ENCODE assay signal across 11 cellular contexts in the genomic region with DNA sequence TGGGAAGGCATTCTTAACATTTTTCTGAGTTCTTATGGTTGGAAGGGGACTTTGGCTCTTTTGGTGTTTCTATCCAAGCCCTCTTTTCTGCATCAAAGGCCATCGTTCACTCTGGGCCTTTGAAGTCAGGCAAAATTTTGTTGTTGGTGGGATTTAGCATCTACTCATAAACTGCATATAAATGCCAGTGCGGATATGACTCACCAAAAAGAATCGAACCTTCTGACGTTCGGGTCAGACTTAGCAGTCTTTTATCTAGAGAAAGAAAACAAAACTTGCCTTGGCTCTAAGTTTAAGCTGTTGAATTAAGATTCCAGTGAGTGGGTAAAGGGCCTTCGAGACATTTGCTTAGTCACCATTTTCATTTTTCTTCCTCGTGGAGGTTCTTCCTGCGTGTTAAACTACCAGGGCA. TPM values are rescaled to one million over a fixed set of nuclear protein-coding genes. Genes with fewer than 3 reads are reported as not detected.
DNase-seq lines count a peak whose midpoint lies in the region; ATAC-seq, FAIRE-seq and TF ChIP-seq lines count a peak whose summit lies in the region.
"Had no signal": no experiment of that assay in that cellular context is flagged by ENCODE, and none has a peak within 500 bp of the region (broad histone marks: within the 10 kb centered on the region; RNA-seq: fewer than 3 reads in every experiment).

No MANE protein-coding gene starts in this region.

- no peak overlapping the region for H3K4me3 Mint-ChIP-seq in activated naive CD8-positive, alpha-beta T cell treated with anti-CD3 and anti-CD28 coated beads, Interleukin-2, amount 50 U/mL, for 24 hours
- no peak overlapping the region for H3K4me3 Mint-ChIP-seq in activated naive CD8-positive, alpha-beta T cell treated with anti-CD3 and anti-CD28 coated beads for 36 hours
- no peak overlapping the region for H3K4me3 Mint-ChIP-seq in WTC11
- H3K4me3 Mint-ChIP-seq: activated naive CD4-positive, alpha-beta T cell treated with anti-CD3 and anti-CD28 coated beads, Interleukin-2, amount 50 U/mL, for 24 hours; T-cell had no signal

- ATAC-seq in activated naive CD8-positive, alpha-beta T cell treated with anti-CD3 and anti-CD28 coated beads, Interleukin-2, amount 50 U/mL, for 24 hours = no peak
- ATAC-seq in HepG2 (peak; percentile 56), WTC11 (no peak)
- ATAC-seq: T-cell had no signal

- peaks cover 12% of the 10 kb centered on the region for H3K36me3 Mint-ChIP-seq in activated naive CD8-positive, alpha-beta T cell treated with anti-CD3 and anti-CD28 coated beads, Interleukin-2, amount 50 U/mL, for 24 hours (ENCODE audit: low read depth)
- H3K36me3 Mint-ChIP-seq in activated naive CD8-positive, alpha-beta T cell treated with anti-CD3 and anti-CD28 coated beads for 36 hours = peaks cover 16% of the 10 kb centered on the region
- peaks cover 27% of the 10 kb centered on the region for H3K36me3 Mint-ChIP-seq in WTC11

- 6% methylated on average over 8 of the region's 8 CpGs for WGBS in mammary epithelial cell (ENCODE audit: low coverage, missing lambda C conversion rate)
- WGBS in HepG2 (ENCODE audit: low lambda C conversion rate) = 15% methylated on average over 8 of the region's 8 CpGs
- 23% methylated on average over 8 of the region's 8 CpGs for WGBS in urinary bladder

- H3K4me3 ChIP-seq in mammary epithelial cell (replicated peaks in 1 of 3; ENCODE audit: insufficient read depth in 1 of 3, low read depth in 2 of 3, low read length in 3 of 3) = no peak overlapping the region
- H3K4me3 ChIP-seq in HepG2 (replicated peaks in 1 of 3; ENCODE audit: insufficient read depth in 1 of 3, low read depth in 2 of 3, low read length in 3 of 3) = no peak overlapping the region
- no peak overlapping the region for H3K4me3 ChIP-seq in urinary bladder (ENCODE audit: low read depth, low read length)

- peaks cover 3% of the 10 kb centered on the region for H3K9me3 ChIP-seq in mammary epithelial cell (replicated peaks; ENCODE audit: insufficient read depth, low read length)
- no peaks in the 10 kb centered on the region for H3K9me3 ChIP-seq in HepG2 (ENCODE audit: low read length)

- H4K20me1 ChIP-seq in mammary epithelial cell (ENCODE audit: insufficient read depth, low read length) (no peaks in the 10 kb centered on the region), HepG2 (ENCODE audit: insufficient read depth, low read length) (no peaks in the 10 kb centered on the region)

- dilution Hi-C loops in mammary epithelial cell (cut with HindIII; ENCODE audit: low sequenced_read_pairs) = loop anchor here (5.0 kb wide), 1 partner anchor 43 kb away; no protein-coding TSS in a partner anchor

- peak overlapping the region; percentile 76 for H3K4me2 ChIP-seq in mammary epithelial cell (ENCODE audit: insufficient read depth, low read depth, low read length)
- peak overlapping the region; percentile 21; the same call in 1 of the 2 replicates for H3K4me2 ChIP-seq in HepG2 (ENCODE audit: low read depth, low read length)

- peaks cover 3% of the 10 kb centered on the region for H3K36me3 ChIP-seq in mammary epithelial cell (ENCODE audit: insufficient read depth, low read length)
- no peaks in the 10 kb centered on the region for H3K36me3 ChIP-seq in HepG2 (replicated peaks in 1 of 2; ENCODE audit: control insufficient read depth in 1 of 2, insufficient read depth in 2 of 2, low read length in 2 of 2)
- no peaks in the 10 kb centered on the region for H3K36me3 ChIP-seq in urinary bladder (ENCODE audit: insufficient read depth)

- no peak for FAIRE-seq in HepG2 (lab: Jason Lieb, UNC)

- H3K9ac ChIP-seq in mammary epithelial cell (ENCODE audit: insufficient read depth, low read length) = no peak overlapping the region
- 0 out of 2 replicates have a peak overlapping the region, but pooled peaks have one; percentile 6 for H3K9ac ChIP-seq in HepG2 (ENCODE audit: insufficient read depth, low read depth, low read length)

- H3K27ac Mint-ChIP-seq in activated naive CD8-positive, alpha-beta T cell treated with anti-CD3 and anti-CD28 coated beads, Interleukin-2, amount 50 U/mL, for 24 hours = peak overlapping the region; percentile 59
- no peak overlapping the region for H3K27ac Mint-ChIP-seq in activated naive CD8-positive, alpha-beta T cell treated with anti-CD3 and anti-CD28 coated beads for 36 hours
- H3K27ac Mint-ChIP-seq in WTC11 = no peak overlapping the region
- H3K27ac Mint-ChIP-seq: activated naive CD4-positive, alpha-beta T cell treated with anti-CD3 and anti-CD28 coated beads, Interleukin-2, amount 50 U/mL, for 24 hours had no signal

- no peak for DNase-seq in activated naive CD8-positive, alpha-beta T cell treated with anti-CD3 and anti-CD28 coated beads, Interleukin-2, amount 50 U/mL, for 24 hours
- DNase-seq in activated naive CD8-positive, alpha-beta T cell treated with anti-CD3 and anti-CD28 coated beads for 36 hours = no peak
- DNase-seq in mammary epithelial cell (peak; percentile 54), HepG2 (ENCODE audit: low spot score) (peak; percentile 82), WTC11 (ENCODE audit: low spot score) (no peak), NAMALWA (ENCODE audit: low spot score) (no peak), GM19238 (ENCODE audit: insufficient read length, low spot score) (no peak)
- DNase-seq: ACHN, T-cell had no signal

- intact Hi-C loops in mammary epithelial cell (cut with micrococcal nuclease) (loop anchor here (5.0 kb wide), 1 partner anchor 52 kb away; a partner anchor contains a TSS), HepG2 (cut with micrococcal nuclease; ENCODE audit: unreplicated experiment) (no loop called here)

- H3K27me3 Mint-ChIP-seq in activated naive CD8-positive, alpha-beta T cell treated with anti-CD3 and anti-CD28 coated beads, Interleukin-2, amount 50 U/mL, for 24 hours = no peaks in the 10 kb centered on the region
- H3K27me3 Mint-ChIP-seq in activated naive CD8-positive, alpha-beta T cell treated with anti-CD3 and anti-CD28 coated beads for 36 hours = no peaks in the 10 kb centered on the region
- H3K27me3 Mint-ChIP-seq in WTC11 (ENCODE audit: low read depth) = no peaks in the 10 kb centered on the region; the same call in 1 of the 2 replicates
- H3K27me3 Mint-ChIP-seq: activated naive CD4-positive, alpha-beta T cell treated with anti-CD3 and anti-CD28 coated beads, Interleukin-2, amount 50 U/mL, for 24 hours; T-cell had no signal

- no peaks in the 10 kb centered on the region for H3K9me3 Mint-ChIP-seq in activated naive CD8-positive, alpha-beta T cell treated with anti-CD3 and anti-CD28 coated beads, Interleukin-2, amount 50 U/mL, for 24 hours
- H3K9me3 Mint-ChIP-seq in activated naive CD8-positive, alpha-beta T cell treated with anti-CD3 and anti-CD28 coated beads for 36 hours = no peaks in the 10 kb centered on the region
- peaks cover 24% of the 10 kb centered on the region for H3K9me3 Mint-ChIP-seq in WTC11
- H3K9me3 Mint-ChIP-seq: activated naive CD4-positive, alpha-beta T cell treated with anti-CD3 and anti-CD28 coated beads, Interleukin-2, amount 50 U/mL, for 24 hours; T-cell had no signal

- peaks cover 3% of the 10 kb centered on the region for H3K4me1 Mint-ChIP-seq in activated naive CD8-positive, alpha-beta T cell treated with anti-CD3 and anti-CD28 coated beads, Interleukin-2, amount 50 U/mL, for 24 hours
- H3K4me1 Mint-ChIP-seq in activated naive CD8-positive, alpha-beta T cell treated with anti-CD3 and anti-CD28 coated beads for 36 hours = no peaks in the 10 kb centered on the region
- H3K4me1 Mint-ChIP-seq in WTC11 = peaks cover 11% of the 10 kb centered on the region
- H3K4me1 Mint-ChIP-seq: activated naive CD4-positive, alpha-beta T cell treated with anti-CD3 and anti-CD28 coated beads, Interleukin-2, amount 50 U/mL, for 24 hours had no signal

- TF ChIP-seq CTCF in mammary epithelial cell (conservative IDR thresholded peaks at IDR 0.05 in 1 of 2, IDR thresholded peaks at IDR 0.05 in 1 of 2; ENCODE audit: extremely low read depth in 1 of 2, insufficient read depth in 1 of 2, low read depth in 1 of 2, low read length in 2 of 2) = no peak
- no peak for TF ChIP-seq CTCF in HepG2 (CRISPR knock-in tag; IDR thresholded peaks at IDR 0.05)
- TF ChIP-seq CTCF in WTC11 (IDR thresholded peaks at IDR 0.05) = no peak

- H2AFZ ChIP-seq in mammary epithelial cell (ENCODE audit: low read depth, low read length) (peak overlapping the region; percentile 85), HepG2 (ENCODE audit: low read length) (no peak overlapping the region)

- no TSS peak for BruUV-seq in mammary epithelial cell (replicated peaks; lab: Mats Ljungman, UMichigan)
- BruUV-seq in HepG2 (replicated peaks; lab: Mats Ljungman, UMichigan) = no TSS peak

- in situ Hi-C loops in mammary epithelial cell (cut with MboI; ENCODE audit: low sequenced_read_pairs in 2 of 2) (no loop called here), HepG2 (cut with HindIII; ENCODE audit: extremely low pct_ligation_motif_present, low pct_unique_long_range_greater_than_20kb) (no loop called here)

- TF ChIP-seq POLR2A in HepG2 (IDR thresholded peaks at IDR 0.05; ENCODE audit: insufficient read depth in 1 of 2, low read depth in 2 of 2, low read length in 2 of 2) = no peak

- POLR2A ChIA-PET in HepG2 (lab: Yijun Ruan, JAX) (interaction anchor here (1.5 kb wide), 1 partner anchor 136 kb away, joined by 4 read pairs; no protein-coding TSS in a partner anchor), WTC11 (lab: Charles Lee) (no interaction called here)

- TF ChIP-seq EP300 in HepG2 (IDR thresholded peaks at IDR 0.05; ENCODE audit: low read depth in 2 of 2, low read length in 2 of 2) = peak in 1 of 2 experiments; percentile 60; a peak in 2 of 4 replicates
- TF ChIP-seq EP300 in HepG2 (CRISPR knock-in tag; IDR thresholded peaks at IDR 0.05; ENCODE audit: borderline replicate concordance) = no peak

- CTCF ChIA-PET in mammary epithelial cell (lab: Charles Lee; ENCODE audit: low non-redundant PET) = no interaction called here
- CTCF ChIA-PET in HepG2 (lab: Yijun Ruan, JAX; ENCODE audit: low intra/inter-chr PET ratio, low total read pairs) = no interaction called here
- CTCF ChIA-PET in WTC11 (lab: Charles Lee) = no interaction called here

- H3K27ac ChIP-seq in mammary epithelial cell (ENCODE audit: insufficient read depth, low read depth, low read length) (peak overlapping the region; percentile 70), HepG2 (ENCODE audit: extremely low read length, insufficient read depth, low read length) (peak overlapping the region; percentile 66), urinary bladder (ENCODE audit: low read depth) (peak overlapping the region; percentile 38)

- H3K79me2 ChIP-seq in mammary epithelial cell (ENCODE audit: insufficient read depth, low read length) (peaks cover 3% of the 10 kb centered on the region), HepG2 (ENCODE audit: insufficient read depth, low read length) (no peaks in the 10 kb centered on the region)

- H3K27me3 ChIP-seq in mammary epithelial cell (ENCODE audit: insufficient read depth, low read length) = no peaks in the 10 kb centered on the region
- no peaks in the 10 kb centered on the region for H3K27me3 ChIP-seq in HepG2 (ENCODE audit: control insufficient read depth in 1 of 2, insufficient read depth in 2 of 2, low read length in 2 of 2)

- no peak for TF ChIP-seq RAD21 in HepG2 (CRISPR knock-in tag; IDR thresholded peaks at IDR 0.05)

- H3K4me1 ChIP-seq in mammary epithelial cell (ENCODE audit: insufficient read depth, low read length) (peaks cover 22% of the 10 kb centered on the region), HepG2 (ENCODE audit: insufficient read depth, low read length) (peaks cover 22% of the 10 kb centered on the region), urinary bladder (ENCODE audit: insufficient read depth) (no peaks in the 10 kb centered on the region)

RNA-seq across cellular contexts. Expression of a gene that starts 51.4 kb away (rescaled TPM):
- 10 to 100 TPM; 10.9 to 12.5 TPM for total RNA-seq in activated naive CD8-positive, alpha-beta T cell treated with anti-CD3 and anti-CD28 coated beads for 36 hours
- total RNA-seq in mammary epithelial cell (10 to 100 TPM; 11.7 to 28.4 TPM), HepG2 (2016; rRNA removed; fragmentation: Illumina TruSeq; extraction: Trizol) (0.29 TPM in 1 of 2 replicates, not detected in the other), urinary bladder (5.7 TPM), WTC11 (2021) (2.3 to 3.6 TPM (median 3.1 TPM) in 3 replicates)
- polyA plus RNA-seq in mammary epithelial cell (22.2 TPM), HepG2 (2011; rRNA removed) (0.33 and 0.34 TPM in 2 replicates), urinary bladder (35.2 TPM)
- polyA minus RNA-seq in mammary epithelial cell = 5.7 TPM
- not detected in 2 replicates for total RNA-seq in HepG2 (2016; cell fraction: cytosol; rRNA removed; fragmentation: Illumina TruSeq; extraction: Trizol; ENCODE audit: low read depth)
- not detected in 2 replicates for total RNA-seq in HepG2 (2016; cell fraction: insoluble cytoplasmic fraction; rRNA removed; fragmentation: Illumina TruSeq; extraction: Trizol)
- 0.14 TPM in 1 of 2 replicates, not detected in the other for total RNA-seq in HepG2 (2016; cell fraction: membrane; rRNA removed; fragmentation: Illumina TruSeq; extraction: Trizol)
- not detected in 2 replicates for total RNA-seq in HepG2 (2016; cell fraction: nucleus; rRNA removed; fragmentation: Illumina TruSeq; extraction: Trizol)
- polyA plus RNA-seq in HepG2 (2011; cell fraction: cytosol; rRNA removed) = 0.40 and 0.54 TPM in 2 replicates
- polyA plus RNA-seq in HepG2 (2011; cell fraction: nucleus; rRNA removed) = 0.12 and 0.55 TPM in 2 replicates
- polyA plus RNA-seq in HepG2 (2012) = 0.67 and 0.79 TPM in 2 replicates
- polyA plus RNA-seq in HepG2 (2016; cell fraction: cytosol; fragmentation: Illumina TruSeq; extraction: Trizol; ENCODE audit: low read depth) = 0.09 TPM in 1 of 2 replicates, not detected in the other
- not detected in 2 replicates for polyA plus RNA-seq in HepG2 (2016; cell fraction: insoluble cytoplasmic fraction; fragmentation: Illumina TruSeq; extraction: Trizol; ENCODE audit: low read depth)
- 0.22 TPM in 1 of 2 replicates, not detected in the other for polyA plus RNA-seq in HepG2 (2016; cell fraction: membrane; fragmentation: Illumina TruSeq; extraction: Trizol; ENCODE audit: low read depth)
- polyA plus RNA-seq in HepG2 (2016; cell fraction: nucleus; fragmentation: Illumina TruSeq; extraction: Trizol; ENCODE audit: insufficient read depth, low read depth) = not detected in 2 replicates
- 1.4 and 58.2 TPM in 2 replicates for polyA minus RNA-seq in HepG2 (2011; rRNA and poly(A)+ RNA removed; ENCODE audit: low replicate concordance)
- polyA minus RNA-seq in HepG2 (2011; cell fraction: cytosol; rRNA and poly(A)+ RNA removed) = not detected in 2 replicates
- polyA minus RNA-seq in HepG2 (2011; cell fraction: nucleus; rRNA and poly(A)+ RNA removed) = 0.52 TPM in 1 of 2 replicates, not detected in the other

Comparison
In these comparisons a context has a peak if more than half of its experiments do, and no peak if none do; other contexts are left out.
1. DNase-seq: peak in mammary epithelial cell (single experiment) and HepG2 (single experiment); none in activated naive CD8-positive, alpha-beta T cell treated with anti-CD3 and anti-CD28 coated beads, Interleukin-2, amount 50 U/mL, for 24 hours (single experiment), activated naive CD8-positive, alpha-beta T cell treated with anti-CD3 and anti-CD28 coated beads for 36 hours (single experiment), WTC11 (single experiment), NAMALWA (single experiment) and GM19238 (single experiment).
2. Peak in every context shown above with its lines, with median percentiles within 50 percentile points of each other: H3K27ac ChIP-seq.